ENCODE assay signal across 23 cellular contexts in genomic region chr16:81541314-81541713, GRCh38.
"Had no signal": no experiment of that assay in that cellular context is flagged by ENCODE, and none has a peak within 500 bp of the region (broad histone marks: within the 10 kb centered on the region; RNA-seq: fewer than 3 reads in every experiment).

No MANE protein-coding gene starts in this region.

- H3K4me1 ChIP-seq: testis had no signal

- H3K27ac Mint-ChIP-seq: activated CD4-positive, alpha-beta T cell treated with anti-CD3 and anti-CD28 coated beads for 36 hours; activated naive CD8-positive, alpha-beta T cell; activated T-cell treated with anti-CD3 and anti-CD28 coated beads, Interleukin-2, amount 50 U/mL, for 72 hours; T-helper 2 cell treated with Interferon-gamma antibody and Interleukin-4, amounts not matched to agents 5 μg/mL and 100 μg/mL, for 36 hours had no signal

- H3K27ac ChIP-seq: heart left ventricle, spleen, testis, upper lobe of left lung, vagina had no signal

- ATAC-seq: activated CD4-positive, alpha-beta T cell treated with anti-CD3 and anti-CD28 coated beads for 36 hours; activated T-cell treated with anti-CD3 and anti-CD28 coated beads, Interleukin-2, amount 50 U/mL, for 72 hours; heart left ventricle; right cardiac atrium; stimulated activated naive CD8-positive, alpha-beta T cell treated with anti-CD3 and anti-CD28 coated beads, Interleukin-15, Interleukin-2, amounts not matched to agents 100 U/mL and 50 U/mL, for 24 hours had no signal

- H3K27me3 ChIP-seq: heart left ventricle, spleen, testis, upper lobe of left lung, vagina had no signal

- H3K4me3 ChIP-seq: heart left ventricle, spleen, testis, upper lobe of left lung, vagina had no signal

- H3K9me3 ChIP-seq: heart left ventricle, spleen, testis, upper lobe of left lung, vagina had no signal

- H3K9me3 Mint-ChIP-seq: activated T-cell treated with anti-CD3 and anti-CD28 coated beads, Interleukin-2, amount 50 U/mL, for 72 hours; memory B cell; neural crest cell; T-helper 2 cell treated with Interferon-gamma antibody and Interleukin-4, amounts not matched to agents 5 μg/mL and 100 μg/mL, for 36 hours had no signal

- H3K27me3 Mint-ChIP-seq: activated CD4-positive, alpha-beta T cell treated with anti-CD3 and anti-CD28 coated beads for 36 hours; activated naive CD8-positive, alpha-beta T cell; memory B cell had no signal

- DNase-seq: activated CD4-positive, alpha-beta T cell treated with anti-CD3 and anti-CD28 coated beads for 36 hours; activated CD4-positive, alpha-beta T cell treated with anti-CD3 and anti-CD28 coated beads, Interleukin-2, amount 50 U/mL, for 4 hours; activated CD4-positive, CD25-positive, alpha-beta regulatory T cell; activated effector memory CD4-positive, alpha-beta T cell treated with Interleukin-2 at 50 U/mL for 16 hours; activated naive CD4-positive, alpha-beta T cell treated with Interleukin-2 at 50 U/mL for 16 hours; activated T-cell treated with anti-CD3 and anti-CD28 coated beads for 4 hours; activated T-cell treated with anti-CD3 and anti-CD28 coated beads, Interleukin-2, amount 50 U/mL, for 72 hours; anterior cingulate cortex; cortex of kidney; foreskin fibroblast; heart left ventricle; hypothalamus; right cardiac atrium; spleen; stimulated activated naive CD8-positive, alpha-beta T cell treated with anti-CD3 and anti-CD28 coated beads, Interleukin-15, Interleukin-2, amounts not matched to agents 100 U/mL and 50 U/mL, for 24 hours; T-helper 1 cell; testis; upper lobe of left lung had no signal

- H3K36me3 ChIP-seq: upper lobe of left lung, vagina had no signal

- H3K4me3 Mint-ChIP-seq: activated CD4-positive, alpha-beta T cell treated with anti-CD3 and anti-CD28 coated beads for 36 hours; activated naive CD8-positive, alpha-beta T cell; activated T-cell treated with anti-CD3 and anti-CD28 coated beads, Interleukin-2, amount 50 U/mL, for 72 hours; memory B cell; neural crest cell; T-helper 2 cell treated with Interferon-gamma antibody and Interleukin-4, amounts not matched to agents 5 μg/mL and 100 μg/mL, for 36 hours had no signal
